In genomic region chr15:73053398-73053723, GRCh38 we compare ENCODE assay signal across 8 cellular contexts. TPM values are rescaled to one million over a fixed set of nuclear protein-coding genes. Genes with fewer than 3 reads are reported as not detected.
DNase-seq lines count a peak whose midpoint lies in the region; ATAC-seq and TF ChIP-seq lines count a peak whose summit lies in the region.

No MANE protein-coding gene starts in this region.

- H3K9me3 ChIP-seq in lower lobe of right lung (no peaks in the 10 kb centered on the region), tibial nerve (no peaks in the 10 kb centered on the region)

- peaks cover 15% of the 10 kb centered on the region for H3K27me3 Mint-ChIP-seq in activated T-cell treated with anti-CD3 and anti-CD28 coated beads, Interleukin-2, amount 50 U/mL, for 24 hours

- H3K4me1 ChIP-seq in lower lobe of right lung (peaks cover 26% of the 10 kb centered on the region), tibial nerve (peaks cover 0 to 34% (median 4%) of the 10 kb centered on the region in 4 donors)

- DNase-seq in activated T-cell treated with anti-CD3 and anti-CD28 coated beads, Interleukin-2, amount 50 U/mL, for 24 hours, result no peak
- no peak for DNase-seq in activated T-cell treated with anti-CD3 and anti-CD28 coated beads, Interleukin-2, amount 50 U/mL, for 48 hours
- DNase-seq in astrocyte of the spinal cord (ENCODE audit: low read depth, low spot score) (no peak), lower lobe of right lung (no peak), tibial nerve (ENCODE audit: low spot score in 2 of 2) (no peak), NCI-H146 (lab: John Stamatoyannopoulos, UW) (no peak)

- H3K27me3 ChIP-seq in lower lobe of right lung (ENCODE audit: low read depth), result no peaks in the 10 kb centered on the region
- H3K27me3 ChIP-seq in tibial nerve, result no peaks in the 10 kb centered on the region

- H3K36me3 ChIP-seq in lower lobe of right lung, result no peaks in the 10 kb centered on the region
- no peaks in the 10 kb centered on the region for H3K36me3 ChIP-seq in tibial nerve

- no peaks in the 10 kb centered on the region for H3K9me3 Mint-ChIP-seq in activated T-cell treated with anti-CD3 and anti-CD28 coated beads, Interleukin-2, amount 50 U/mL, for 24 hours

- H3K4me3 ChIP-seq in astrocyte of the spinal cord (ENCODE audit: low read depth, low read length) (peak overlapping the region; percentile 64), lower lobe of right lung (peak overlapping the region; percentile 72), tibial nerve (peak overlapping the region; percentile 63 to 90 (median 71))

- no peak for TF ChIP-seq POLR2A in tibial nerve (IDR thresholded peaks at IDR 0.05)

- TF ChIP-seq CTCF in astrocyte of the spinal cord (IDR thresholded peaks at IDR 0.05; ENCODE audit: low read depth, low read length), result no peak
- no peak for TF ChIP-seq CTCF in lower lobe of right lung (IDR thresholded peaks at IDR 0.05)
- TF ChIP-seq CTCF in tibial nerve (IDR thresholded peaks at IDR 0.05), result no peak

- peak overlapping the region; percentile 37 for H3K27ac Mint-ChIP-seq in activated T-cell treated with anti-CD3 and anti-CD28 coated beads, Interleukin-2, amount 50 U/mL, for 24 hours

- 6 to 9% methylated on average over 8 of the region's 8 CpGs for WGBS in tibial nerve, 2 donors

- in situ Hi-C loops in astrocyte of the spinal cord (cut with HindIII; ENCODE audit: low sequenced_read_pairs), result no loop called here

- intact Hi-C loops in lower lobe of right lung (cut with DNase I), result no loop called here

- H3K27ac ChIP-seq in lower lobe of right lung (peak overlapping the region; percentile 71), tibial nerve (peak overlapping the region in 3 of 4 donors; percentile 64 to 90 (median 81))

- no peaks in the 10 kb centered on the region for H3K36me3 Mint-ChIP-seq in activated T-cell treated with anti-CD3 and anti-CD28 coated beads, Interleukin-2, amount 50 U/mL, for 24 hours (ENCODE audit: low read depth)

- peaks cover 11% of the 10 kb centered on the region for H3K4me1 Mint-ChIP-seq in activated T-cell treated with anti-CD3 and anti-CD28 coated beads, Interleukin-2, amount 50 U/mL, for 24 hours (ENCODE audit: low read depth)

- H3K4me3 Mint-ChIP-seq in activated T-cell treated with anti-CD3 and anti-CD28 coated beads, Interleukin-2, amount 50 U/mL, for 24 hours, result peak overlapping the region; percentile 81

- ATAC-seq in lower lobe of right lung (no peak), HG03432 (IDR thresholded peaks at IDR 0.05; ENCODE audit: unreplicated experiment) (no peak), GM21526 (IDR thresholded peaks at IDR 0.05; ENCODE audit: low FRiP score, unreplicated experiment) (no peak)

- no peak for TF ChIP-seq EP300 in tibial nerve (IDR thresholded peaks at IDR 0.05)

RNA-seq across cellular contexts. Expression of gene NEO1, which starts 1.1 kb away (rescaled TPM):
- total RNA-seq in lower lobe of right lung, result 37.8 TPM
- total RNA-seq in tibial nerve, result 10 to 100 TPM; 18.6 to 48.3 (median 41.4) TPM
